16 cellular contexts compared by ENCODE assay signal in the genomic region with DNA sequence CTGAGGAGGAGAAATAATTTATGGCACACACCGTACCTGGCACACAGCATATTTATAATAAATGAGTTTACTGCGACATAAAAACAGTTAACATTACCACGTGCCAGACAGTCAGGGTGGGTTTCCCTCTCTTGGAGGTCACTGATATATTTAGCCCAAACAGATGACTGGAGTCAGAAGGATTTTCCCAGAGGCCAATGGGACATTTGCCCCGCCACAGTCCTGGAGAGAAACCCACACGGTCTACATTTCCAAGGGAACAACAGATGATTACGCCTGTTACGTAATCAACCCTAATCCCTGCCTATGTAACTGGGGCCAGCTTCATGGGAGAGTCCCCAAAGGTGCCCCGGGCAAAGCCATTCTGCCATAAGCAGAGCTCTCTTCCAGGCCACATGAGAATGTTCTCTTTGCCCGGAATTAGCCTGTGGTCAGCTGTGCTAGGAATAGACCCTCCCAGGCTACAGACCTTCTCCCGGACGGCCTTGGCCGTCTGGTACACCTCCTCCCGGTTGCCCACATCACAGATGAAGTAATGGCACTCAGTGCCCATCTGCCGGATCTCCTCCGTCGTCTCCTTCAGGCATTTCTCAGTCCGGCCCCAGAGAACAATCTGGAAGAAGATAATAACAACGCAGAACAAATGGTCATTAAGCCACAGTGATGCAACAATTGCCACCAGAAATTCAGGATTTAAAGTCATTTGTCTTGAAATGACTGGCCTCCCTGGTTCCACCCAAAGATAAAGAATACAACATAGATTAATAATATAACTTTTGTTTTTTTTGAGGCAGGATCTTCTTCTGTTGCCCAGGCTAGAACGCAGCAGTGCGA. TPM values are rescaled to one million over a fixed set of nuclear protein-coding genes. Genes with fewer than 3 reads are reported as not detected.
DNase-seq lines count a peak whose midpoint lies in the region; ATAC-seq and TF ChIP-seq lines count a peak whose summit lies in the region.
"Had no signal": no experiment of that assay in that cellular context is flagged by ENCODE, and none has a peak within 500 bp of the region (broad histone marks: within the 10 kb centered on the region; RNA-seq: fewer than 3 reads in every experiment).

No MANE protein-coding gene starts in this region.

- H3K27ac Mint-ChIP-seq in activated naive CD8-positive, alpha-beta T cell treated with anti-CD3 and anti-CD28 coated beads for 36 hours: peak overlapping the region; percentile 49
- H3K27ac Mint-ChIP-seq in activated naive CD8-positive, alpha-beta T cell treated with anti-CD3 and anti-CD28 coated beads, Interleukin-2, amount 50 U/mL, for 24 hours: no peak overlapping the region
- H3K27ac Mint-ChIP-seq: activated T-cell treated with anti-CD3 and anti-CD28 coated beads, Interleukin-2, amount 50 U/mL, for 72 hours had no signal

- no peaks in the 10 kb centered on the region for H3K4me1 ChIP-seq in uterus

- no peak for DNase-seq in activated naive CD8-positive, alpha-beta T cell treated with anti-CD3 and anti-CD28 coated beads for 36 hours
- DNase-seq in activated naive CD8-positive, alpha-beta T cell treated with anti-CD3 and anti-CD28 coated beads, Interleukin-2, amount 50 U/mL, for 24 hours: no peak
- DNase-seq in fibroblast of mammary gland (ENCODE audit: low read depth) (peak; percentile 58), myocyte (ENCODE audit: low read depth) (peak; percentile 98), uterus (peak in 1 of 2 donors; percentile 44), SIG-M5 treated with dmso at 0.1 percent for 504 hours (lab: John Stamatoyannopoulos, UW; ENCODE audit: unreplicated experiment) (no peak), NCI-H446 (lab: John Stamatoyannopoulos, UW) (no peak)
- DNase-seq: 8988T; activated T-cell treated with anti-CD3 and anti-CD28 coated beads, Interleukin-2, amount 50 U/mL, for 72 hours; DMS153; islet precursor cell; NCI-H226; nucleus accumbens; stimulated activated CD4-positive, alpha-beta T cell treated with anti-CD3 and anti-CD28 coated beads, Interleukin-4, amount 100 ng/mL, for 4 hours had no signal

- no peaks in the 10 kb centered on the region for H3K27me3 Mint-ChIP-seq in activated naive CD8-positive, alpha-beta T cell treated with anti-CD3 and anti-CD28 coated beads for 36 hours
- H3K27me3 Mint-ChIP-seq in activated naive CD8-positive, alpha-beta T cell treated with anti-CD3 and anti-CD28 coated beads, Interleukin-2, amount 50 U/mL, for 24 hours: no peaks in the 10 kb centered on the region

- H3K27ac ChIP-seq in uterus: peak overlapping the region; percentile 10 to 40
- H3K27ac ChIP-seq: epithelial cell of prostate had no signal

- peaks cover 3% of the 10 kb centered on the region for H3K4me1 Mint-ChIP-seq in activated naive CD8-positive, alpha-beta T cell treated with anti-CD3 and anti-CD28 coated beads for 36 hours
- no peaks in the 10 kb centered on the region for H3K4me1 Mint-ChIP-seq in activated naive CD8-positive, alpha-beta T cell treated with anti-CD3 and anti-CD28 coated beads, Interleukin-2, amount 50 U/mL, for 24 hours

- H3K27me3 ChIP-seq in uterus: no peaks in the 10 kb centered on the region

- peaks cover 44% of the 10 kb centered on the region for H3K36me3 Mint-ChIP-seq in activated naive CD8-positive, alpha-beta T cell treated with anti-CD3 and anti-CD28 coated beads for 36 hours
- peaks cover 37% of the 10 kb centered on the region for H3K36me3 Mint-ChIP-seq in activated naive CD8-positive, alpha-beta T cell treated with anti-CD3 and anti-CD28 coated beads, Interleukin-2, amount 50 U/mL, for 24 hours (ENCODE audit: low read depth)

- H3K4me3 ChIP-seq in fibroblast of mammary gland (ENCODE audit: control insufficient read depth, low read depth, low read length) (no peak overlapping the region), uterus (no peak overlapping the region)

- TF ChIP-seq CTCF in fibroblast of mammary gland (conservative IDR thresholded peaks at IDR 0.05; ENCODE audit: control insufficient read depth, insufficient read depth, low read depth, low read length): no peak
- TF ChIP-seq CTCF in uterus (IDR thresholded peaks at IDR 0.05): no peak

- H3K36me3 ChIP-seq in uterus: no peaks in the 10 kb centered on the region

- intact Hi-C loops in uterus (cut with DNase I; ENCODE audit: low total_unique reads): no loop called here

- H3K9me3 Mint-ChIP-seq in activated naive CD8-positive, alpha-beta T cell treated with anti-CD3 and anti-CD28 coated beads for 36 hours: peaks cover 2% of the 10 kb centered on the region
- H3K9me3 Mint-ChIP-seq in activated naive CD8-positive, alpha-beta T cell treated with anti-CD3 and anti-CD28 coated beads, Interleukin-2, amount 50 U/mL, for 24 hours: no peaks in the 10 kb centered on the region

- H3K9me3 ChIP-seq in uterus: no peaks in the 10 kb centered on the region

- no peak for TF ChIP-seq POLR2A in uterus (IDR thresholded peaks at IDR 0.05)

- no peak overlapping the region for H3K4me3 Mint-ChIP-seq in activated naive CD8-positive, alpha-beta T cell treated with anti-CD3 and anti-CD28 coated beads for 36 hours
- no peak overlapping the region for H3K4me3 Mint-ChIP-seq in activated naive CD8-positive, alpha-beta T cell treated with anti-CD3 and anti-CD28 coated beads, Interleukin-2, amount 50 U/mL, for 24 hours
- H3K4me3 Mint-ChIP-seq: activated T-cell treated with anti-CD3 and anti-CD28 coated beads, Interleukin-2, amount 50 U/mL, for 72 hours had no signal

- no peak for ATAC-seq in activated naive CD8-positive, alpha-beta T cell treated with anti-CD3 and anti-CD28 coated beads, Interleukin-2, amount 50 U/mL, for 24 hours
- no peak for ATAC-seq in GM18909 (IDR thresholded peaks at IDR 0.05; ENCODE audit: poor library complexity, unreplicated experiment)
- ATAC-seq: activated T-cell treated with anti-CD3 and anti-CD28 coated beads, Interleukin-2, amount 50 U/mL, for 72 hours had no signal

RNA-seq across cellular contexts. Expression of a gene that starts 37.7 kb away (rescaled TPM):
- total RNA-seq in activated naive CD8-positive, alpha-beta T cell treated with anti-CD3 and anti-CD28 coated beads for 36 hours: 100 to 1,000 TPM; 163 to 167 TPM
- total RNA-seq in myocyte (0.21 TPM in 1 of 2 replicates, not detected in the other), uterus (10 to 100 TPM; 12.6 to 82.0 (median 51.5) TPM)
- 1.0 TPM for polyA plus RNA-seq in myocyte (2012)

Comparison
In these comparisons a context has a peak if more than half of its experiments do, and no peak if none do; other contexts are left out.
1. DNase-seq: peak in fibroblast of mammary gland (single experiment) and myocyte (single experiment); none in activated naive CD8-positive, alpha-beta T cell treated with anti-CD3 and anti-CD28 coated beads for 36 hours (single experiment), activated naive CD8-positive, alpha-beta T cell treated with anti-CD3 and anti-CD28 coated beads, Interleukin-2, amount 50 U/mL, for 24 hours (single experiment), SIG-M5 treated with dmso at 0.1 percent for 504 hours (single experiment) and NCI-H446 (0 of 2).
2. RNA of a gene that starts 37.7 kb away (total RNA-seq): 163 to 167 TPM in activated naive CD8-positive, alpha-beta T cell treated with anti-CD3 and anti-CD28 coated beads for 36 hours and 12.6 to 82.0 TPM in uterus; 0.21 TPM in myocyte; every median in the first group is over 10 times any median in the second.